In the genomic region with DNA sequence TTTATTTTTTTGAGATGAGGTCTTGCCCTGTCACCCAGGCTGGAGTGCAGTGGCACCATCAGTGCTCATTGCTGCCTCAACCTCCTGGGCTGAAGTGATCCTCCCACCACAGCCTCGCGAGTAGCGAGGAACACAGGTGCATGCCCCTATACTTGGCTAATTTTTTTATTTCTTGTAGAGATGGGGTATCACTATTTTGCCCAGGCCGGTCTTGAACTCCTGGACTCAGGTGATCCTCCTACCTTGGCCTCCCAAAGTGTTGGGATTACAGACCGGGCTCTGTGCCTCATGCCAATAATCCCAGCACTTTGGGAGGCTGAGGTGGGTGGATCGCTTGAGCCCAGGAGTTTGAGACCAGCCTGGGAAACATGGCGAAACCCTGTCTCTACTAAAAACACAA, we compare ENCODE assay signal across 2 cellular contexts. TPM values are rescaled to one million over a fixed set of nuclear protein-coding genes. Genes with fewer than 3 reads are reported as not detected.
"Had no signal": no experiment of that assay in that cellular context is flagged by ENCODE, and none has a peak within 500 bp of the region (broad histone marks: within the 10 kb centered on the region; RNA-seq: fewer than 3 reads in every experiment).

No MANE protein-coding gene starts in this region.

RNA-seq across cellular contexts. Expression of a gene that starts 32.2 kb away (rescaled TPM):
- polyA plus RNA-seq: immature natural killer cell, neural cell had no signal
